Comparison of ENCODE assay signal across 14 cellular contexts in the genomic region with DNA sequence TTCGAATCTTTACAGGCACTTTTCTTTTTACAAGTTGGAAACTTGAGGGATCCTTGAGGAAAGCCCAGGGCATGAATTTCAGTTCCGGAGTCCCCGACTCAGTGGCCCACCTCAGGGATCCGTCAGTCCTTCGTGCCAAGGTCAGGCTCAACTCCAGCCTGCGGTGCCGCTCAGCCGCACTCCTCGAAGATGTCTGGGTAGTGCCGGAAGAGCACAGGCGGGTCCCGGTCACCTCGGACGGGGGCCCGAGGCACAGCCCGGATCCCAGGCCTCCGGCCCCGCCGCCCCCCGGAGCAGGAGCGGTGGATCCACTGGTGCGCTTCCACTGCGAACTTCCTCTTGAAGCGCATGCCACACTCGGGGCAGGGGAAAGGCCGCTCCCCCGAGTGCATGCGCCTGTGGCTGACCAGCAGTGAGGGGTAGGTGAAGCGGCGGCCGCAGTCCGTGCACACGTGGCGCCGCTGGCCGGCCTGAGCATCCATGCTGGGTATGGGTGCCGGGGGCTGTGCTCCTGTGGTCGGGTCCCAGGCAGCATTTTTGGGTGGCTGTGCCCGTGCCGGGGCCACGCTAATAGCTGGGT. TPM values are rescaled to one million over a fixed set of nuclear protein-coding genes. Genes with fewer than 3 reads are reported as not detected.
DNase-seq lines count a peak whose midpoint lies in the region; ATAC-seq, FAIRE-seq and TF ChIP-seq lines count a peak whose summit lies in the region.
"Had no signal": no experiment of that assay in that cellular context is flagged by ENCODE, and none has a peak within 500 bp of the region (broad histone marks: within the 10 kb centered on the region; RNA-seq: fewer than 3 reads in every experiment).

No MANE protein-coding gene starts in this region.

- peaks cover 27% of the 10 kb centered on the region for H3K79me2 ChIP-seq in K562 (ENCODE audit: control insufficient read depth, insufficient read depth, low read length)

- no peak for FAIRE-seq in K562 (lab: Jason Lieb, UNC)

- POLR2A ChIA-PET in K562 (lab: Yijun Ruan, JAX), result interaction anchor here (1.0 to 2.8 kb wide), 2 partner anchors 11 to 15 kb away, joined by 3 to 28 read pairs; partner anchors contain the start of genes ZNF764 and ZNF785

- H3K9me3 Mint-ChIP-seq in nephron (no peaks in the 10 kb centered on the region), type B pancreatic cell (no peaks in the 10 kb centered on the region)

- H3K4me1 ChIP-seq in cardiac muscle cell (ENCODE audit: low read depth) (peaks cover 8% of the 10 kb centered on the region), K562 (replicated peaks in 1 of 2; ENCODE audit: control insufficient read depth in 2 of 2, insufficient read depth in 2 of 2, low read length in 2 of 2) (peaks cover 17 to 30% of the 10 kb centered on the region in 2 experiments)

- no peak overlapping the region for H3K4me3 Mint-ChIP-seq in nephron
- H3K4me3 Mint-ChIP-seq in type B pancreatic cell, result no peak overlapping the region

- peak overlapping the region in 2 of 3 experiments; percentile 100 for H3K27ac Mint-ChIP-seq in nephron
- peak overlapping the region; percentile 83 for H3K27ac Mint-ChIP-seq in type B pancreatic cell

- no peak overlapping the region for H3K4me2 ChIP-seq in K562 (ENCODE audit: insufficient read depth, low read length)

- 89% methylated on average over 24 of the region's 41 CpGs for WGBS in K562 (ENCODE audit: insufficient coverage, low coverage, missing lambda C conversion rate)

- intact Hi-C loops in left ventricle myocardium superior (cut with micrococcal nuclease) (no loop called here), K562 (cut with micrococcal nuclease) (no loop called here)

- H3K36me3 Mint-ChIP-seq in nephron (ENCODE audit: low read depth) (no peaks in the 10 kb centered on the region), type B pancreatic cell (peaks cover 3% of the 10 kb centered on the region)

- peaks cover 19% of the 10 kb centered on the region for H3K4me1 Mint-ChIP-seq in nephron
- H3K4me1 Mint-ChIP-seq in type B pancreatic cell (ENCODE audit: unreplicated experiment), result peaks cover 34% of the 10 kb centered on the region

- TF ChIP-seq RAD21 in K562 (CRISPR knock-in tag; conservative IDR thresholded peaks at IDR 0.05 in 1 of 2, IDR thresholded peaks at IDR 0.05 in 1 of 2), result no peak

- CTCF ChIA-PET in K562 (lab: Yijun Ruan, JAX; ENCODE audit: low intra/inter-chr PET ratio), result no interaction called here

- H3K9me1 ChIP-seq in K562 (ENCODE audit: control insufficient read depth, insufficient read depth, low read length), result no peaks in the 10 kb centered on the region

- no peak for DNase-seq in cardiac muscle cell (ENCODE audit: low read depth in 1 of 2, low spot score in 1 of 2)
- no peak for DNase-seq in left ventricle myocardium superior
- DNase-seq in K562 (ENCODE audit: extremely low read depth in 1 of 4, low spot score in 3 of 4), result no peak
- DNase-seq in type B pancreatic cell (ENCODE audit: extremely low spot score, unreplicated experiment), result no peak
- no peak for DNase-seq in stimulated activated CD4-positive, alpha-beta T cell treated with anti-CD3 and anti-CD28 coated beads, Interleukin-4, amount 100 ng/mL, for 1 hour
- DNase-seq: activated CD4-positive, alpha-beta T cell treated with anti-CD3 and anti-CD28 coated beads, Interleukin-2, amount 50 U/mL, for 1 hour; activated gamma-delta T cell; GOT3; MG63; SW 1271 had no signal

- BruUV-seq in K562 (replicated peaks; lab: Mats Ljungman, UMichigan), result TSS peak; percentile 54

- in situ Hi-C loops in K562 (cut with MboI), result no loop called here

- H3K27me3 Mint-ChIP-seq in nephron (ENCODE audit: low read depth), result peaks cover 5% of the 10 kb centered on the region
- H3K27me3 Mint-ChIP-seq in type B pancreatic cell, result no peaks in the 10 kb centered on the region

- no peak for ATAC-seq in left ventricle myocardium superior
- no peak for ATAC-seq in K562
- ATAC-seq in GM21576 (IDR thresholded peaks at IDR 0.05; ENCODE audit: unreplicated experiment), result no peak
- ATAC-seq in HG03280 (IDR thresholded peaks at IDR 0.05; ENCODE audit: unreplicated experiment), result no peak

- peak overlapping the region; percentile 31 for H3K27ac ChIP-seq in cardiac muscle cell
- no peak overlapping the region for H3K27ac ChIP-seq in K562 (ENCODE audit: extremely low read depth, low read depth, low read length)
- H3K27ac ChIP-seq: HL-60 had no signal

- TF ChIP-seq POLR2A in K562 (conservative IDR thresholded peaks at IDR 0.05), result no peak

- H3K9me3 ChIP-seq in cardiac muscle cell (ENCODE audit: low read depth) (no peaks in the 10 kb centered on the region), K562 (replicated peaks; ENCODE audit: control insufficient read depth, insufficient read depth, low read depth, low read length) (no peaks in the 10 kb centered on the region)
- H3K9me3 ChIP-seq: MG63 had no signal

- H3K27me3 ChIP-seq in cardiac muscle cell (no peaks in the 10 kb centered on the region), K562 (ENCODE audit: control insufficient read depth in 2 of 2, insufficient read depth in 2 of 2, low read length in 2 of 2) (no peaks in the 10 kb centered on the region)
- H3K27me3 ChIP-seq: MG63 had no signal

- no peak overlapping the region for H2AFZ ChIP-seq in K562 (ENCODE audit: low read depth, low read length)

- peak overlapping the region in 1 of 2 experiments; percentile 15; a peak in 1 of 4 replicates for H3K9ac ChIP-seq in K562 (ENCODE audit: insufficient read depth in 1 of 2, low read depth in 2 of 2, low read length in 2 of 2)

- no peaks in the 10 kb centered on the region for H4K20me1 ChIP-seq in K562 (replicated peaks; ENCODE audit: control insufficient read depth, insufficient read depth, low read length)

- no peak for TF ChIP-seq EP300 in K562 (IDR thresholded peaks at IDR 0.05; ENCODE audit: low read length)

- H3K4me3 ChIP-seq in cardiac muscle cell (no peak overlapping the region), K562 (no peak overlapping the region)
- H3K4me3 ChIP-seq: MG63 had no signal

- no peak for TF ChIP-seq CTCF in cardiac muscle cell (IDR thresholded peaks at IDR 0.05; ENCODE audit: low read depth, low read length)
- no peak for TF ChIP-seq CTCF in K562 (IDR thresholded peaks at IDR 0.05 in 2 of 3, conservative IDR thresholded peaks at IDR 0.05 in 1 of 3; ENCODE audit: insufficient read depth in 2 of 3, low read depth in 1 of 3, low read length in 3 of 3)
- TF ChIP-seq CTCF in nephron (IDR thresholded peaks at IDR 0.05; ENCODE audit: unreplicated experiment in 3 of 3), result no peak
- no peak for TF ChIP-seq CTCF in type B pancreatic cell (conservative IDR thresholded peaks at IDR 0.05)

- H3K36me3 ChIP-seq in cardiac muscle cell (no peaks in the 10 kb centered on the region), K562 (ENCODE audit: control insufficient read depth, insufficient read depth, low read length) (no peaks in the 10 kb centered on the region)
- H3K36me3 ChIP-seq: MG63 had no signal

RNA-seq across cellular contexts. Expression of gene ZNF688, which starts 1.7 kb away (rescaled TPM):
- 18.3 and 22.0 TPM in 2 replicates for total RNA-seq in cardiac muscle cell
- 12.4 and 25.0 TPM in 2 replicates for polyA plus RNA-seq in cardiac muscle cell
- 10.0 TPM for total RNA-seq in left ventricle myocardium superior
- 3.6 and 5.4 TPM in 2 replicates for total RNA-seq in K562 (2011; cell fraction: chromatin; rRNA removed; ENCODE audit: low replicate concordance)
- 6.8 and 7.0 TPM in 2 replicates for total RNA-seq in K562 (2011; cell fraction: nucleolus; rRNA removed)
- total RNA-seq in K562 (2011; cell fraction: nucleoplasm; rRNA removed), result 4.0 and 5.1 TPM in 2 replicates
- total RNA-seq in K562 (2014; rRNA removed), result 7.7 and 12.9 TPM in 2 replicates
- 1.4 and 2.8 TPM in 2 replicates for total RNA-seq in K562 (2014; rRNA removed; fragmentation: Illumina TruSeq; extraction: Trizol)
- total RNA-seq in K562 (2015; rRNA removed; fragmentation: Illumina TruSeq; extraction: Trizol), result 4.1 and 5.2 TPM in 2 replicates
- total RNA-seq in K562 (2021), result 4.5 and 5.1 TPM in 2 replicates
- 2.4 TPM in 2 replicates for polyA plus RNA-seq in K562 (2011; rRNA removed)
- 2.2 and 5.7 TPM in 2 replicates for polyA plus RNA-seq in K562 (2011; cell fraction: cytosol; rRNA removed)
- 5.7 and 7.6 TPM in 2 replicates for polyA plus RNA-seq in K562 (2011; cell fraction: nucleus; rRNA removed)
- 5.9 and 6.0 TPM in 2 replicates for polyA plus RNA-seq in K562 (2012)
- 5.4 and 7.0 TPM in 2 replicates for polyA plus RNA-seq in K562 (2014; fragmentation: Illumina TruSeq; extraction: Trizol)
- polyA plus RNA-seq in K562 (2014; fragmentation: Nextera tagmentation; extraction: Ambion mirVana), result under 1 TPM; 0.48 TPM
- polyA plus RNA-seq in K562 (2014; rRNA removed), result 4.6 and 12.5 TPM in 2 replicates
- 0.53 and 1.1 TPM in 2 replicates for polyA minus RNA-seq in K562 (2011; rRNA and poly(A)+ RNA removed)
- polyA minus RNA-seq in K562 (2011; cell fraction: cytosol; rRNA and poly(A)+ RNA removed), result 1.2 and 4.2 TPM in 2 replicates
- 2.8 and 4.2 TPM in 2 replicates for polyA minus RNA-seq in K562 (2011; cell fraction: nucleus; rRNA and poly(A)+ RNA removed)
- 9.8 and 14.3 TPM in 2 replicates for total RNA-seq in type B pancreatic cell (ENCODE audit: low replicate concordance)

RNA-seq across cellular contexts. Expression of gene ZNF764, which starts 11.7 kb away (rescaled TPM):
- 25.3 and 34.7 TPM in 2 replicates for total RNA-seq in cardiac muscle cell
- polyA plus RNA-seq in cardiac muscle cell, result 12.0 and 17.9 TPM in 2 replicates
- total RNA-seq in left ventricle myocardium superior, result 9.1 TPM
- total RNA-seq in K562 (2011; cell fraction: chromatin; rRNA removed; ENCODE audit: low replicate concordance), result 7.9 and 19.4 TPM in 2 replicates
- 19.1 and 19.7 TPM in 2 replicates for total RNA-seq in K562 (2011; cell fraction: nucleolus; rRNA removed)
- 15.4 and 16.3 TPM in 2 replicates for total RNA-seq in K562 (2011; cell fraction: nucleoplasm; rRNA removed)
- total RNA-seq in K562 (2014; rRNA removed), result 9.5 and 9.8 TPM in 2 replicates
- total RNA-seq in K562 (2014; rRNA removed; fragmentation: Illumina TruSeq; extraction: Trizol), result 2.4 and 2.5 TPM in 2 replicates
- total RNA-seq in K562 (2015; rRNA removed; fragmentation: Illumina TruSeq; extraction: Trizol), result 4.1 and 4.6 TPM in 2 replicates
- total RNA-seq in K562 (2021), result 10.1 and 11.1 TPM in 2 replicates
- polyA plus RNA-seq in K562 (2011; rRNA removed), result 3.9 and 7.1 TPM in 2 replicates
- polyA plus RNA-seq in K562 (2011; cell fraction: cytosol; rRNA removed), result 11.4 and 13.8 TPM in 2 replicates
- 15.5 and 22.5 TPM in 2 replicates for polyA plus RNA-seq in K562 (2011; cell fraction: nucleus; rRNA removed)
- 5.2 and 7.9 TPM in 2 replicates for polyA plus RNA-seq in K562 (2012)
- 4.1 and 4.3 TPM in 2 replicates for polyA plus RNA-seq in K562 (2014; fragmentation: Illumina TruSeq; extraction: Trizol)
- under 1 TPM; 0.69 to 0.81 TPM for polyA plus RNA-seq in K562 (2014; fragmentation: Nextera tagmentation; extraction: Ambion mirVana)
- 8.7 and 10.0 TPM in 2 replicates for polyA plus RNA-seq in K562 (2014; rRNA removed)
- polyA minus RNA-seq in K562 (2011; rRNA and poly(A)+ RNA removed), result 1.5 and 1.9 TPM in 2 replicates
- polyA minus RNA-seq in K562 (2011; cell fraction: cytosol; rRNA and poly(A)+ RNA removed), result 3.7 and 7.2 TPM in 2 replicates
- polyA minus RNA-seq in K562 (2011; cell fraction: nucleus; rRNA and poly(A)+ RNA removed), result 6.1 and 7.3 TPM in 2 replicates
- 16.8 and 20.2 TPM in 2 replicates for total RNA-seq in type B pancreatic cell (ENCODE audit: low replicate concordance)

RNA-seq across cellular contexts. Expression of gene ZNF785, which starts 15.7 kb away (rescaled TPM):
- total RNA-seq in cardiac muscle cell, result 19.3 and 25.5 TPM in 2 replicates
- polyA plus RNA-seq in cardiac muscle cell, result 12.0 and 12.9 TPM in 2 replicates
- total RNA-seq in left ventricle myocardium superior, result 7.3 TPM
- 39.3 and 45.4 TPM in 2 replicates for total RNA-seq in K562 (2011; cell fraction: chromatin; rRNA removed; ENCODE audit: low replicate concordance)
- total RNA-seq in K562 (2011; cell fraction: nucleolus; rRNA removed), result 37.5 and 42.2 TPM in 2 replicates
- total RNA-seq in K562 (2011; cell fraction: nucleoplasm; rRNA removed), result 41.3 and 53.4 TPM in 2 replicates
- total RNA-seq in K562 (2014; rRNA removed), result 6.9 and 7.2 TPM in 2 replicates
- 4.6 and 4.8 TPM in 2 replicates for total RNA-seq in K562 (2014; rRNA removed; fragmentation: Illumina TruSeq; extraction: Trizol)
- 6.2 and 6.4 TPM in 2 replicates for total RNA-seq in K562 (2015; rRNA removed; fragmentation: Illumina TruSeq; extraction: Trizol)
- total RNA-seq in K562 (2021), result 9.7 and 11.6 TPM in 2 replicates
- 10.6 and 12.4 TPM in 2 replicates for polyA plus RNA-seq in K562 (2011; rRNA removed)
- 10.0 and 13.3 TPM in 2 replicates for polyA plus RNA-seq in K562 (2011; cell fraction: cytosol; rRNA removed)
- polyA plus RNA-seq in K562 (2011; cell fraction: nucleus; rRNA removed), result 18.3 and 22.4 TPM in 2 replicates
- polyA plus RNA-seq in K562 (2012), result 6.7 and 11.9 TPM in 2 replicates
- 4.7 and 5.0 TPM in 2 replicates for polyA plus RNA-seq in K562 (2014; fragmentation: Illumina TruSeq; extraction: Trizol)
- polyA plus RNA-seq in K562 (2014; fragmentation: Nextera tagmentation; extraction: Ambion mirVana), result under 1 TPM; 0.64 to 0.70 TPM
- 11.0 and 12.4 TPM in 2 replicates for polyA plus RNA-seq in K562 (2014; rRNA removed)
- 7.4 and 8.3 TPM in 2 replicates for polyA minus RNA-seq in K562 (2011; rRNA and poly(A)+ RNA removed)
- polyA minus RNA-seq in K562 (2011; cell fraction: cytosol; rRNA and poly(A)+ RNA removed), result 4.4 and 4.9 TPM in 2 replicates
- polyA minus RNA-seq in K562 (2011; cell fraction: nucleus; rRNA and poly(A)+ RNA removed), result 13.5 and 16.0 TPM in 2 replicates
- total RNA-seq in type B pancreatic cell (ENCODE audit: low replicate concordance), result 22.4 and 29.1 TPM in 2 replicates

RNA-seq across cellular contexts. Expression of gene ZNF747, which starts 35.2 kb away (rescaled TPM):
- total RNA-seq in cardiac muscle cell (16.2 and 17.7 TPM in 2 replicates), left ventricle myocardium superior (9.0 TPM), K562 (2014; rRNA removed) (1.5 and 3.3 TPM in 2 replicates), K562 (2014; rRNA removed; fragmentation: Illumina TruSeq; extraction: Trizol) (1.0 and 1.3 TPM in 2 replicates), K562 (2015; rRNA removed; fragmentation: Illumina TruSeq; extraction: Trizol) (2.0 and 2.1 TPM in 2 replicates), K562 (2021) (3.2 and 3.4 TPM in 2 replicates), type B pancreatic cell (ENCODE audit: low replicate concordance) (9.3 and 11.4 TPM in 2 replicates)
- polyA plus RNA-seq in cardiac muscle cell (12.7 and 17.5 TPM in 2 replicates), K562 (2011; rRNA removed) (1.9 and 2.8 TPM in 2 replicates), K562 (2014; fragmentation: Illumina TruSeq; extraction: Trizol) (1.5 and 1.9 TPM in 2 replicates), K562 (2014; fragmentation: Nextera tagmentation; extraction: Ambion mirVana) (under 1 TPM; 0.14 to 0.27 TPM), K562 (2014; rRNA removed) (1.7 and 3.3 TPM in 2 replicates)
- total RNA-seq in K562 (2011; cell fraction: chromatin; rRNA removed; ENCODE audit: low replicate concordance), result 4.0 and 9.9 TPM in 2 replicates
- 9.9 and 10.3 TPM in 2 replicates for total RNA-seq in K562 (2011; cell fraction: nucleolus; rRNA removed)
- total RNA-seq in K562 (2011; cell fraction: nucleoplasm; rRNA removed), result 6.3 and 6.5 TPM in 2 replicates
- polyA plus RNA-seq in K562 (2011; cell fraction: cytosol; rRNA removed), result 3.0 and 3.6 TPM in 2 replicates
- 2.8 and 3.5 TPM in 2 replicates for polyA plus RNA-seq in K562 (2011; cell fraction: nucleus; rRNA removed)
- polyA plus RNA-seq in K562 (2012), result 1.7 and 1.9 TPM in 2 replicates
- polyA minus RNA-seq in K562 (2011; rRNA and poly(A)+ RNA removed), result 2.1 and 3.3 TPM in 2 replicates
- 1.6 and 4.7 TPM in 2 replicates for polyA minus RNA-seq in K562 (2011; cell fraction: cytosol; rRNA and poly(A)+ RNA removed)
- 3.9 and 7.7 TPM in 2 replicates for polyA minus RNA-seq in K562 (2011; cell fraction: nucleus; rRNA and poly(A)+ RNA removed)

RNA-seq across cellular contexts. Expression of gene ZNF689, which starts 40.4 kb away (rescaled TPM):
- 19.4 and 19.5 TPM in 2 replicates for total RNA-seq in cardiac muscle cell
- 11.3 and 17.9 TPM in 2 replicates for polyA plus RNA-seq in cardiac muscle cell
- total RNA-seq in left ventricle myocardium superior, result 4.8 TPM
- total RNA-seq in K562 (2011; cell fraction: chromatin; rRNA removed; ENCODE audit: low replicate concordance), result 6.2 and 13.7 TPM in 2 replicates
- 11.6 and 16.5 TPM in 2 replicates for total RNA-seq in K562 (2011; cell fraction: nucleolus; rRNA removed)
- 7.8 and 9.5 TPM in 2 replicates for total RNA-seq in K562 (2011; cell fraction: nucleoplasm; rRNA removed)
- total RNA-seq in K562 (2014; rRNA removed), result 11.4 and 14.6 TPM in 2 replicates
- total RNA-seq in K562 (2014; rRNA removed; fragmentation: Illumina TruSeq; extraction: Trizol), result 8.4 and 8.7 TPM in 2 replicates
- 12.0 and 12.1 TPM in 2 replicates for total RNA-seq in K562 (2015; rRNA removed; fragmentation: Illumina TruSeq; extraction: Trizol)
- total RNA-seq in K562 (2021), result 15.4 and 16.9 TPM in 2 replicates
- polyA plus RNA-seq in K562 (2011; rRNA removed), result 8.0 and 9.6 TPM in 2 replicates
- 8.9 and 19.1 TPM in 2 replicates for polyA plus RNA-seq in K562 (2011; cell fraction: cytosol; rRNA removed)
- polyA plus RNA-seq in K562 (2011; cell fraction: nucleus; rRNA removed), result 8.3 and 9.8 TPM in 2 replicates
- polyA plus RNA-seq in K562 (2012), result 7.8 and 9.0 TPM in 2 replicates
- polyA plus RNA-seq in K562 (2014; fragmentation: Illumina TruSeq; extraction: Trizol), result 11.6 and 12.3 TPM in 2 replicates
- 1 to 10 TPM; 5.4 to 5.7 TPM for polyA plus RNA-seq in K562 (2014; fragmentation: Nextera tagmentation; extraction: Ambion mirVana)
- 10.2 and 10.8 TPM in 2 replicates for polyA plus RNA-seq in K562 (2014; rRNA removed)
- 8.2 and 10.0 TPM in 2 replicates for polyA minus RNA-seq in K562 (2011; rRNA and poly(A)+ RNA removed)
- 11.1 TPM in 2 replicates for polyA minus RNA-seq in K562 (2011; cell fraction: cytosol; rRNA and poly(A)+ RNA removed)
- 7.8 and 8.9 TPM in 2 replicates for polyA minus RNA-seq in K562 (2011; cell fraction: nucleus; rRNA and poly(A)+ RNA removed)
- total RNA-seq in type B pancreatic cell (ENCODE audit: low replicate concordance), result 8.1 and 14.9 TPM in 2 replicates
